ENCODE assay signal across 8 cellular contexts in genomic region chr4:159248383-159249178, GRCh38.
DNase-seq lines count a peak whose midpoint lies in the region; FAIRE-seq and TF ChIP-seq lines count a peak whose summit lies in the region.

No MANE protein-coding gene starts in this region.

- TF ChIP-seq CTCF in astrocyte of the cerebellum (IDR thresholded peaks at IDR 0.05; ENCODE audit: low read depth, low read length, missing control alignments) (no peak), kidney (IDR thresholded peaks at IDR 0.05; ENCODE audit: borderline replicate concordance, extremely low read depth, insufficient read depth) (no peak), uterus (IDR thresholded peaks at IDR 0.05) (no peak)

- intact Hi-C loops in kidney (cut with DNase I), result no loop called here
- intact Hi-C loops in uterus (cut with DNase I; ENCODE audit: low total_unique reads), result no loop called here

- H3K9me3 ChIP-seq in kidney (ENCODE audit: control insufficient read depth in 1 of 2, low read length in 2 of 2), result no peaks in the 10 kb centered on the region
- H3K9me3 ChIP-seq in uterus, result no peaks in the 10 kb centered on the region

- no peak overlapping the region for H3K9ac ChIP-seq in kidney (ENCODE audit: low read length in 2 of 2)

- no peaks in the 10 kb centered on the region for H3K36me3 ChIP-seq in kidney (ENCODE audit: control insufficient read depth in 1 of 2, insufficient read depth in 2 of 2, low read length in 2 of 2)
- no peaks in the 10 kb centered on the region for H3K36me3 ChIP-seq in uterus

- H3K4me1 ChIP-seq in kidney (ENCODE audit: control insufficient read depth in 1 of 2, insufficient read depth in 1 of 2, low read depth in 1 of 2, low read length in 2 of 2) (peaks cover 0 to 4% of the 10 kb centered on the region in 2 donors), uterus (peaks cover 0 to 10% of the 10 kb centered on the region in 2 donors)

- no peak for TF ChIP-seq POLR2A in uterus (IDR thresholded peaks at IDR 0.05)

- DNase-seq in NOMO-1 treated with DMSO at 0.1 percent for 48 hours (lab: John Stamatoyannopoulos, UW; ENCODE audit: unreplicated experiment) (peak; percentile 30), NOMO-1 treated with dmso at 0.1 percent for 144 hours (lab: John Stamatoyannopoulos, UW; ENCODE audit: unreplicated experiment) (no peak), astrocyte of the cerebellum (ENCODE audit: low read depth) (peak; percentile 27), kidney (no peak), uterus (no peak), NCI-H526 (lab: John Stamatoyannopoulos, UW) (no peak), NCI-H1048 (lab: John Stamatoyannopoulos, UW) (no peak), COLO668 (lab: John Stamatoyannopoulos, UW; ENCODE audit: unreplicated experiment) (no peak)

- H3K27me3 ChIP-seq in uterus, result no peaks in the 10 kb centered on the region

- in situ Hi-C loops in astrocyte of the cerebellum (cut with HindIII; ENCODE audit: low sequenced_read_pairs), result no loop called here

- H3K27ac ChIP-seq in kidney (ENCODE audit: low read depth in 2 of 2, low read length in 2 of 2), result peak overlapping the region in 1 of 2 donors; percentile 20
- H3K27ac ChIP-seq in uterus, result peak overlapping the region; percentile 19 to 56

- H3K4me3 ChIP-seq in astrocyte of the cerebellum (ENCODE audit: low read depth, low read length) (no peak overlapping the region), kidney (ENCODE audit: low read length in 2 of 2) (peak overlapping the region; percentile 10 to 42), uterus (no peak overlapping the region)

- peak; percentile 57 for FAIRE-seq in kidney (lab: Jason Lieb, UNC)

Comparison
In these comparisons a context has a peak if more than half of its experiments do, and no peak if none do; other contexts are left out.
1. DNase-seq: peak in NOMO-1 treated with DMSO at 0.1 percent for 48 hours (single experiment) and astrocyte of the cerebellum (single experiment); none in NOMO-1 treated with dmso at 0.1 percent for 144 hours (single experiment), kidney (single experiment), uterus (0 of 2), NCI-H526 (0 of 2), NCI-H1048 (single experiment) and COLO668 (single experiment).
2. H3K4me3 ChIP-seq: peak in kidney (2 of 2); none in astrocyte of the cerebellum (single experiment) and uterus (0 of 2).